Comparison of ENCODE assay signal across 22 cellular contexts in the genomic region with DNA sequence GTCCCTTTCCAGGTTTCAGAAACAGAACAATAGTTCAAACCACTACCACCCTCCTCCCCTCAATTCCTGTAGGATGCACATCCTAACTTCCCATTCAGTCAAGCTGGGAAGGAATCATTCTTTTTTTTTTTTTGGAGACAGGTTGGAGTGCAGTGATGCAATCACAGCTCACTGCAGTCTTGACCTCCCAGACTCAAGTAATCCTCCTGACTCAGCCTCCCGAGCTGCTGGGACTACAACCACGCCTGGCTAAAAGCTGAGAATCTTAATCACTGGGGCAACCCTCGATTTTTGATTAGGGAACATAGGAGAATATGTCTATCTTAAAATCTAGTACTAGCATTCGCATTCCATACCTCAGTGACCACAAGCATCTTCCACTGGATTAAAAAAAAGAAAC.
DNase-seq lines count a peak whose midpoint lies in the region; FAIRE-seq and TF ChIP-seq lines count a peak whose summit lies in the region.
"Had no signal": no experiment of that assay in that cellular context is flagged by ENCODE, and none has a peak within 500 bp of the region (broad histone marks: within the 10 kb centered on the region; RNA-seq: fewer than 3 reads in every experiment).

No MANE protein-coding gene starts in this region.

- H3K36me3 ChIP-seq in bronchial epithelial cell (ENCODE audit: control insufficient read depth, insufficient read depth, low read length), result no peaks in the 10 kb centered on the region
- H3K36me3 ChIP-seq: thyroid gland had no signal

- H3K27me3 ChIP-seq in bronchial epithelial cell (ENCODE audit: control insufficient read depth, insufficient read depth, low read length), result no peaks in the 10 kb centered on the region
- H3K27me3 ChIP-seq: thyroid gland had no signal

- FAIRE-seq in bronchial epithelial cell (lab: Jason Lieb, UNC), result peak; percentile 18
- FAIRE-seq: GM18507 had no signal

- H3K4me1 Mint-ChIP-seq in type B pancreatic cell (ENCODE audit: unreplicated experiment), result peaks cover 15% of the 10 kb centered on the region
- H3K4me1 Mint-ChIP-seq: naive thymus-derived CD8-positive, alpha-beta T cell; stimulated activated naive CD8-positive, alpha-beta T cell treated with anti-CD3 and anti-CD28 coated beads, Interleukin-15, amount 100 ng/mL, for 72 hours had no signal

- TF ChIP-seq CTCF in bronchial epithelial cell (IDR thresholded peaks at IDR 0.05; ENCODE audit: insufficient read depth, low read length, severe bottlenecking) (no peak), fibroblast of mammary gland (conservative IDR thresholded peaks at IDR 0.05; ENCODE audit: control insufficient read depth, insufficient read depth, low read depth, low read length) (no peak), type B pancreatic cell (conservative IDR thresholded peaks at IDR 0.05) (no peak), GM20000 (IDR thresholded peaks at IDR 0.05; ENCODE audit: extremely low read depth, missing control alignments) (no peak)

- no peaks in the 10 kb centered on the region for H3K9me3 Mint-ChIP-seq in type B pancreatic cell
- H3K9me3 Mint-ChIP-seq: brain; mesothelial cell of epicardium; naive thymus-derived CD8-positive, alpha-beta T cell; stimulated activated naive CD8-positive, alpha-beta T cell treated with anti-CD3 and anti-CD28 coated beads, Interleukin-15, amount 100 ng/mL, for 72 hours had no signal

- H3K27me3 Mint-ChIP-seq in type B pancreatic cell, result no peaks in the 10 kb centered on the region
- H3K27me3 Mint-ChIP-seq: brain; naive thymus-derived CD8-positive, alpha-beta T cell; stimulated activated naive CD8-positive, alpha-beta T cell treated with anti-CD3 and anti-CD28 coated beads, Interleukin-15, amount 100 ng/mL, for 72 hours had no signal

- DNase-seq in HT1080 (ENCODE audit: low read depth) (peak; percentile 48), bronchial epithelial cell (ENCODE audit: low read depth) (no peak), fibroblast of mammary gland (ENCODE audit: low read depth) (peak; percentile 25), type B pancreatic cell (ENCODE audit: extremely low spot score, unreplicated experiment) (no peak), GM20000 (ENCODE audit: low spot score) (no peak), NCI-H1092 (lab: John Stamatoyannopoulos, UW) (no peak)
- no peak for DNase-seq in stimulated activated CD4-positive, alpha-beta T cell treated with anti-CD3 and anti-CD28 coated beads, Interleukin-4, amount 100 ng/mL, for 4 hours
- DNase-seq: activated CD4-positive, alpha-beta T cell treated with anti-CD3 and anti-CD28 coated beads for 4 hours; activated gamma-delta T cell; C1 segment of cervical spinal cord; DMS79 treated with DMSO at 0.1 percent for 48 hours; effector CD4-positive, alpha-beta T cell; erythroblast; islet precursor cell; left ventricle myocardium superior; naive thymus-derived CD8-positive, alpha-beta T cell; nucleus accumbens; stimulated activated naive CD8-positive, alpha-beta T cell treated with anti-CD3 and anti-CD28 coated beads, Interleukin-15, amount 100 ng/mL, for 72 hours; thyroid gland had no signal

- peaks cover 1% of the 10 kb centered on the region for H3K36me3 Mint-ChIP-seq in type B pancreatic cell
- H3K36me3 Mint-ChIP-seq: brain, mesothelial cell of epicardium had no signal

- H3K27ac Mint-ChIP-seq in type B pancreatic cell, result peak overlapping the region; percentile 90
- H3K27ac Mint-ChIP-seq: brain; mesothelial cell of epicardium; stimulated activated naive CD8-positive, alpha-beta T cell treated with anti-CD3 and anti-CD28 coated beads, Interleukin-15, amount 100 ng/mL, for 72 hours had no signal

- H3K4me3 Mint-ChIP-seq in type B pancreatic cell, result no peak overlapping the region
- H3K4me3 Mint-ChIP-seq: mesothelial cell of epicardium; naive thymus-derived CD8-positive, alpha-beta T cell; stimulated activated naive CD8-positive, alpha-beta T cell treated with anti-CD3 and anti-CD28 coated beads, Interleukin-15, amount 100 ng/mL, for 72 hours had no signal

- H3K4me3 ChIP-seq in bronchial epithelial cell (ENCODE audit: low read depth, low read length) (no peak overlapping the region), fibroblast of mammary gland (ENCODE audit: control insufficient read depth, low read depth, low read length) (no peak overlapping the region)
- H3K4me3 ChIP-seq: thyroid gland had no signal

Comparison
In these comparisons a context has a peak if more than half of its experiments do, and no peak if none do; other contexts are left out.
1. DNase-seq: peak in HT1080 (single experiment) and fibroblast of mammary gland (single experiment); none in bronchial epithelial cell (single experiment), type B pancreatic cell (single experiment), GM20000 (single experiment), NCI-H1092 (single experiment) and stimulated activated CD4-positive, alpha-beta T cell treated with anti-CD3 and anti-CD28 coated beads, Interleukin-4, amount 100 ng/mL, for 4 hours (0 of 2).